ENCODE assay signal across 27 cellular contexts in genomic region chr16:51900221-51900780, GRCh38.
"Had no signal": no experiment of that assay in that cellular context is flagged by ENCODE, and none has a peak within 500 bp of the region (broad histone marks: within the 10 kb centered on the region; RNA-seq: fewer than 3 reads in every experiment).

No MANE protein-coding gene starts in this region.

- H3K36me3 ChIP-seq: left lung, lower lobe of right lung, ovary, right atrium auricular region, right lobe of liver, tibial nerve, vagina had no signal

- H3K4me3 Mint-ChIP-seq: immature natural killer cell; mesothelial cell of epicardium; naive thymus-derived CD4-positive, alpha-beta T cell; natural killer cell treated with Interleukin-12 subunit alpha and Interleukin-12 subunit beta and Interleukin-15 and Interleukin-18, amount 100 ng/mL, for 72 hours; stimulated activated memory B cell treated with anti-CD40 and anti-IgM and Interleukin-4, amounts not matched to agents 10 μg/mL and 1 μg/mL and 100 μg/mL, for 72 hours; stimulated activated naive CD8-positive, alpha-beta T cell treated with anti-CD3 and anti-CD28 coated beads, Interleukin-15, amount 100 ng/mL, for 72 hours; type B pancreatic cell had no signal

- H3K4me3 ChIP-seq: left lung, lower lobe of right lung, ovary, right atrium auricular region, right lobe of liver, smooth muscle cell, tibial nerve, vagina had no signal

- H3K4me2 ChIP-seq: smooth muscle cell had no signal

- H3K36me3 Mint-ChIP-seq: immature natural killer cell; mesothelial cell of epicardium; naive thymus-derived CD4-positive, alpha-beta T cell; natural killer cell treated with Interleukin-12 subunit alpha and Interleukin-12 subunit beta and Interleukin-15 and Interleukin-18, amount 100 ng/mL, for 72 hours; stimulated activated memory B cell treated with anti-CD40 and anti-IgM and Interleukin-4, amounts not matched to agents 10 μg/mL and 1 μg/mL and 100 μg/mL, for 72 hours; type B pancreatic cell had no signal

- DNase-seq: hypothalamus; immature natural killer cell; kidney; left colon; left lung; lower lobe of right lung; mammary epithelial cell; mesenchymal stem cell; naive thymus-derived CD4-positive, alpha-beta T cell; ovary; right lobe of liver; stimulated activated CD4-positive, alpha-beta T cell treated with anti-CD3 and anti-CD28 coated beads, Interleukin-1b, Interleukin-23, amount 100 ng/mL, for 48 hours; stimulated activated CD4-positive, alpha-beta T cell treated with anti-CD3 and anti-CD28 coated beads, Interleukin-2, amount 100 ng/mL, for 48 hours; stimulated activated CD4-positive, alpha-beta T cell treated with anti-CD3 and anti-CD28 coated beads, Interleukin-4, amount 100 ng/mL, for 4 hours; stimulated activated CD8-positive, alpha-beta memory T cell treated with anti-CD3 and anti-CD28 coated beads, Interleukin-4, amount 100 ng/mL, for 48 hours; stimulated activated naive CD4-positive, alpha-beta T cell treated with Interleukin-2 at 50 U/mL for 16 hours; stimulated activated naive CD8-positive, alpha-beta T cell treated with anti-CD3 and anti-CD28 coated beads, Interleukin-15, amount 100 ng/mL, for 72 hours; substantia nigra had no signal

- H3K27ac ChIP-seq: left lung, lower lobe of right lung, ovary, right atrium auricular region, right lobe of liver, tibial nerve, vagina had no signal

- H3K27me3 ChIP-seq: left lung, ovary, right atrium auricular region, right lobe of liver, tibial nerve, vagina had no signal

- H3K4me1 Mint-ChIP-seq: immature natural killer cell; mesothelial cell of epicardium; naive thymus-derived CD4-positive, alpha-beta T cell; stimulated activated memory B cell treated with anti-CD40 and anti-IgM and Interleukin-4, amounts not matched to agents 10 μg/mL and 1 μg/mL and 100 μg/mL, for 72 hours; stimulated activated naive CD8-positive, alpha-beta T cell treated with anti-CD3 and anti-CD28 coated beads, Interleukin-15, amount 100 ng/mL, for 72 hours had no signal

- ATAC-seq: left colon; left lung; lower lobe of right lung; naive thymus-derived CD4-positive, alpha-beta T cell; natural killer cell treated with Interleukin-12 subunit alpha and Interleukin-12 subunit beta and Interleukin-15 and Interleukin-18, amount 100 ng/mL, for 72 hours; right lobe of liver; stimulated activated memory B cell treated with anti-CD40 and anti-IgM and Interleukin-4, amounts not matched to agents 10 μg/mL and 1 μg/mL and 100 μg/mL, for 72 hours; stimulated activated naive CD8-positive, alpha-beta T cell treated with anti-CD3 and anti-CD28 coated beads, Interleukin-15, amount 100 ng/mL, for 72 hours had no signal

- H3K9me3 ChIP-seq: left lung, lower lobe of right lung, ovary, right atrium auricular region, right lobe of liver, tibial nerve, vagina had no signal

- H3K27ac Mint-ChIP-seq: immature natural killer cell; mesothelial cell of epicardium; naive thymus-derived CD4-positive, alpha-beta T cell; natural killer cell treated with Interleukin-12 subunit alpha and Interleukin-12 subunit beta and Interleukin-15 and Interleukin-18, amount 100 ng/mL, for 72 hours; progenitor cell of endocrine pancreas; stimulated activated memory B cell treated with anti-CD40 and anti-IgM and Interleukin-4, amounts not matched to agents 10 μg/mL and 1 μg/mL and 100 μg/mL, for 72 hours; stimulated activated naive CD8-positive, alpha-beta T cell treated with anti-CD3 and anti-CD28 coated beads, Interleukin-15, amount 100 ng/mL, for 72 hours; type B pancreatic cell had no signal

- H3K27me3 Mint-ChIP-seq: natural killer cell treated with Interleukin-12 subunit alpha and Interleukin-12 subunit beta and Interleukin-15 and Interleukin-18, amount 100 ng/mL, for 72 hours; stimulated activated memory B cell treated with anti-CD40 and anti-IgM and Interleukin-4, amounts not matched to agents 10 μg/mL and 1 μg/mL and 100 μg/mL, for 72 hours; stimulated activated naive CD8-positive, alpha-beta T cell treated with anti-CD3 and anti-CD28 coated beads, Interleukin-15, amount 100 ng/mL, for 72 hours had no signal

- H3K4me1 ChIP-seq: left lung, lower lobe of right lung, right atrium auricular region, right lobe of liver, tibial nerve, vagina had no signal
